In the genomic region with DNA sequence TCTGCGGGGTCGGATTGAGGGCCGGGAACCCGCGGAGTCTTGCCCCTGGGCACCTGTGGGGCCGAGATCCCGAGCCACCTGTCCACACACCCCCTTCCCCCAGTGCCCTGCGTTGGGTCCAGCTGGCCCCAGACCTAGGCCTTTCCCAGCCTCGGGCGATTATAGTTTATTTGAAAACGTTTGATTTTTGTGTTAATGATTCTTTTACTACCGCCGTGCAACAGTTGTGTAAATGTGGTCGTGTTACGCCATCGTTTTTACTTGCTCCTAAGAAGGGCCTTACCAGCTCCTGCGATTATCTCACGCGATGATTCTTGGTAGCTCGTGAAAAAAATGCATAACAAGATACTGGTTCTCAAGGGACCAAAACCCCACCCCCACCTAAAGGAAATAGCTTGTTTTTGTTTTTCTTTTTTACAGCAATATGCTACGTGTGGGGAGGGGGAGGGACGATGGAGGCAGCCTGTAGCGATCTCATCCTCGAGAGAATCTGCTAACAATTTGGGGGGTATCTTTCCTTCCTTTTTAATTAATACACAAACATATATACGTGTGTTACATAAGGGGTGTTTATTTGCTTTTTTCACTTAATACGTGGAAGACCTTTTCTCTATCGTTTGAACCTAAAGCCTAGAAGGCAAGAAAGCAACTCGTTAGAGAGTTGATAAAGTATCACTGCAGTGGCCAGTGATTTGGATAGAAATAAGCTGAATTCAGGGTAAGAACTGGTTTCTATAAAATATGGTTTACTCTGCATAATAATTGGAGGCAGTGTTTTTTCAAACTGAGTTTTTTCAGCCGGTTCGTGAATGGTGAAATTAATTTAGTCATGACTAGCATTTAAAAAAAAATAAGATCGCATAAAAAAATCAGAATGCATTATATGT, we compare ENCODE assay signal across 8 cellular contexts. TPM values are rescaled to one million over a fixed set of nuclear protein-coding genes. Genes with fewer than 3 reads are reported as not detected.
DNase-seq lines count a peak whose midpoint lies in the region; ATAC-seq and TF ChIP-seq lines count a peak whose summit lies in the region.

No MANE protein-coding gene starts in this region.

- BruUV-seq in HCT116 (replicated peaks; lab: Mats Ljungman, UMichigan), result TSS peak; percentile 62

- H3K27ac ChIP-seq in HCT116 (ENCODE audit: low read depth, low read length), result peak overlapping the region; percentile 54; the same call in 1 of the 2 replicates
- peak overlapping the region; percentile 95 for H3K27ac ChIP-seq in hepatocyte
- H3K27ac ChIP-seq in sigmoid colon, result peak overlapping the region; percentile 70 to 80 (median 79)

- intact Hi-C loops in activated naive CD4-positive, alpha-beta T cell treated with anti-CD3 and anti-CD28 coated beads for 36 hours (cut with micrococcal nuclease), result loop anchor here (2.0 to 10.0 kb wide), 4 partner anchors 117 to 489 kb away; partner anchors contain the start of genes ADAM23, EEF1B2, FASTKD2 and MDH1B
- intact Hi-C loops in HCT116 (cut with micrococcal nuclease), result no loop called here
- intact Hi-C loops in sigmoid colon (cut with DNase I), result no loop called here

- H3K4me2 ChIP-seq in HCT116 (ENCODE audit: low read length) (peak overlapping the region; percentile 69), hepatocyte (peak overlapping the region; percentile 80)

- H3K27me3 ChIP-seq in HCT116 (ENCODE audit: insufficient read depth, low read length) (no peaks in the 10 kb centered on the region), adipocyte (replicated peaks; ENCODE audit: control insufficient read depth, insufficient read depth, low read length) (peaks cover 31% of the 10 kb centered on the region), hepatocyte (peaks cover 66% of the 10 kb centered on the region), sigmoid colon (peaks cover 13 to 85% (median 40%) of the 10 kb centered on the region in 3 donors)

- peak; percentile 57 for ATAC-seq in HCT116

- H3K36me3 ChIP-seq in HCT116 (ENCODE audit: control insufficient read depth in 1 of 2, insufficient read depth in 2 of 2, low read length in 2 of 2) (no peaks in the 10 kb centered on the region), adipocyte (ENCODE audit: control insufficient read depth, insufficient read depth, low read length, severe bottlenecking) (no peaks in the 10 kb centered on the region), hepatocyte (replicated peaks; ENCODE audit: insufficient read depth, low read depth) (no peaks in the 10 kb centered on the region), sigmoid colon (no peaks in the 10 kb centered on the region)

- H3K9me2 ChIP-seq in HCT116 (ENCODE audit: insufficient read depth), result no peaks in the 10 kb centered on the region
- no peaks in the 10 kb centered on the region for H3K9me2 ChIP-seq in hepatocyte (replicated peaks; ENCODE audit: insufficient read depth)

- no peak for TF ChIP-seq EP300 in sigmoid colon (IDR thresholded peaks at IDR 0.05)

- H4K20me1 ChIP-seq in HCT116 (ENCODE audit: insufficient read depth) (no peaks in the 10 kb centered on the region), hepatocyte (ENCODE audit: insufficient read depth, poor library complexity, severe bottlenecking) (peaks cover 9% of the 10 kb centered on the region)

- H3K9ac ChIP-seq in HCT116 (ENCODE audit: low read length), result peak overlapping the region; percentile 62
- H3K9ac ChIP-seq in adipocyte (ENCODE audit: low read length), result peak overlapping the region; percentile 80

- H3K4me1 Mint-ChIP-seq in activated naive CD4-positive, alpha-beta T cell treated with anti-CD3 and anti-CD28 coated beads for 36 hours (ENCODE audit: low read depth), result peaks cover 11% of the 10 kb centered on the region

- H3K4me3 Mint-ChIP-seq in activated naive CD4-positive, alpha-beta T cell treated with anti-CD3 and anti-CD28 coated beads for 36 hours, result peak overlapping the region; percentile 82

- TF ChIP-seq CTCF in HCT116 (IDR thresholded peaks at IDR 0.05 in 2 of 3, conservative IDR thresholded peaks at IDR 0.05 in 1 of 3; ENCODE audit: borderline replicate concordance in 1 of 3, insufficient read depth in 1 of 3, low read depth in 2 of 3, low read length in 2 of 3), result no peak
- no peak for TF ChIP-seq CTCF in NB4 (IDR thresholded peaks at IDR 0.05; ENCODE audit: low read depth, low read length)
- no peak for TF ChIP-seq CTCF in hepatocyte (IDR thresholded peaks at IDR 0.05; ENCODE audit: poor library complexity)
- no peak for TF ChIP-seq CTCF in sigmoid colon (IDR thresholded peaks at IDR 0.05)

- POLR2A ChIA-PET in HCT116 (lab: Charles Lee), result interaction anchor here (0.6 kb wide), 1 partner anchor 94 kb away, joined by 3 read pairs; no protein-coding TSS in a partner anchor

- H3K9me3 Mint-ChIP-seq in activated naive CD4-positive, alpha-beta T cell treated with anti-CD3 and anti-CD28 coated beads for 36 hours, result no peaks in the 10 kb centered on the region

- H3K27me3 Mint-ChIP-seq in activated naive CD4-positive, alpha-beta T cell treated with anti-CD3 and anti-CD28 coated beads for 36 hours (ENCODE audit: low read depth), result peaks cover 36% of the 10 kb centered on the region

- peak overlapping the region; percentile 63 for H3K27ac Mint-ChIP-seq in activated naive CD4-positive, alpha-beta T cell treated with anti-CD3 and anti-CD28 coated beads for 36 hours

- H2AFZ ChIP-seq in HCT116 (ENCODE audit: low read depth, low read length, poor library complexity, severe bottlenecking), result no peak overlapping the region
- peak overlapping the region; percentile 95 for H2AFZ ChIP-seq in hepatocyte

- no peaks in the 10 kb centered on the region for H3K36me3 Mint-ChIP-seq in activated naive CD4-positive, alpha-beta T cell treated with anti-CD3 and anti-CD28 coated beads for 36 hours (ENCODE audit: low read depth)

- peak overlapping the region; percentile 60 to 63 for H3K4me3 ChIP-seq in HCT116 (replicated peaks in 1 of 2; ENCODE audit: low read depth in 1 of 2, low read length in 2 of 2)
- peak overlapping the region; percentile 62 for H3K4me3 ChIP-seq in NB4 (ENCODE audit: low read depth, low read length)
- H3K4me3 ChIP-seq in adipocyte (ENCODE audit: low read length), result peak overlapping the region; percentile 88
- H3K4me3 ChIP-seq in hepatocyte, result peak overlapping the region; percentile 25
- peak overlapping the region; percentile 57 to 76 (median 70) for H3K4me3 ChIP-seq in sigmoid colon

- DNase-seq in activated naive CD4-positive, alpha-beta T cell treated with anti-CD3 and anti-CD28 coated beads for 36 hours, result peak; percentile 21
- no peak for DNase-seq in activated naive CD4-positive, alpha-beta T cell treated with anti-CD3 and anti-CD28 coated beads, Interleukin-2, amount 50 U/mL, for 16 hours
- DNase-seq in HCT116 (ENCODE audit: low read depth, low spot score) (no peak), NB4 (ENCODE audit: low read depth) (peak; percentile 80), adipocyte (ENCODE audit: low read depth) (peak; percentile 60), hepatocyte (ENCODE audit: low spot score) (peak; percentile 46), sigmoid colon (no peak), NOMO-1 treated with DMSO at 0.1 percent for 48 hours (lab: John Stamatoyannopoulos, UW; ENCODE audit: unreplicated experiment) (no peak)

- peaks cover 12% of the 10 kb centered on the region; the same call in 1 of the 2 replicates for H3K79me2 ChIP-seq in HCT116 (ENCODE audit: insufficient read depth, low read length)
- peaks cover 29% of the 10 kb centered on the region for H3K79me2 ChIP-seq in hepatocyte

- peaks cover 0 to 3% of the 10 kb centered on the region in 2 experiments; a peak in 1 of 4 replicates for H3K4me1 ChIP-seq in HCT116 (ENCODE audit: control insufficient read depth in 1 of 2, insufficient read depth in 2 of 2, low read length in 2 of 2)
- H3K4me1 ChIP-seq in adipocyte (ENCODE audit: control insufficient read depth, insufficient read depth, low read length), result peaks cover 3% of the 10 kb centered on the region
- H3K4me1 ChIP-seq in hepatocyte (ENCODE audit: insufficient read depth), result no peaks in the 10 kb centered on the region
- H3K4me1 ChIP-seq in sigmoid colon, result peaks cover 0 to 27% (median 14%) of the 10 kb centered on the region in 4 donors

- CTCF ChIA-PET in activated naive CD4-positive, alpha-beta T cell treated with anti-CD3 and anti-CD28 coated beads for 36 hours (lab: Charles Lee), result no interaction called here
- CTCF ChIA-PET in HCT116 (lab: Charles Lee), result no interaction called here

- TF ChIP-seq POLR2A in HCT116 (IDR thresholded peaks at IDR 0.05; ENCODE audit: borderline replicate concordance, extremely low read depth, insufficient read depth, insufficient read length) (no peak), NB4 (IDR thresholded peaks at IDR 0.05; ENCODE audit: extremely low read depth, insufficient read length) (no peak), sigmoid colon (IDR thresholded peaks at IDR 0.05) (no peak)

- WGBS in hepatocyte (ENCODE audit: low lambda C conversion rate, missing lambda C conversion rate), result 2% methylated on average over 24 of the region's 31 CpGs
- 6% methylated on average over 31 of the region's 31 CpGs for WGBS in sigmoid colon, 2 donors

- TF ChIP-seq RAD21 in HCT116 (IDR thresholded peaks at IDR 0.05; ENCODE audit: low read depth), result no peak

- RAD21 ChIA-PET in HCT116 (lab: Charles Lee; ENCODE audit: low non-redundant PET in 1 of 2, low total read pairs in 2 of 2, uncharacterized antibody in 2 of 2, unreplicated experiment in 2 of 2), result no interaction called here

- H3K9me3 ChIP-seq in HCT116 (ENCODE audit: control insufficient read depth in 1 of 2, insufficient read depth in 1 of 2, low read depth in 1 of 2, low read length in 2 of 2) (no peaks in the 10 kb centered on the region), adipocyte (ENCODE audit: control insufficient read depth, low read length) (no peaks in the 10 kb centered on the region), hepatocyte (ENCODE audit: low read depth) (no peaks in the 10 kb centered on the region), sigmoid colon (no peaks in the 10 kb centered on the region)

TF ChIP-seq in HCT116, 20 proteins besides CTCF, POLR2A, EP300 and RAD21:
- TF ChIP-seq EZH2 (IDR thresholded peaks at IDR 0.05) (no peak), ZFX (IDR thresholded peaks at IDR 0.05) (peak; percentile 38; the same call in 1 of the 2 replicates)

RNA-seq across cellular contexts. Expression of gene ZDBF2, which starts 1.1 kb away (rescaled TPM):
- 1 to 10 TPM; 3.9 to 4.8 TPM for total RNA-seq in activated naive CD4-positive, alpha-beta T cell treated with anti-CD3 and anti-CD28 coated beads for 36 hours
- total RNA-seq in HCT116 (2021; ENCODE audit: unreplicated experiment) (9.2 TPM), hepatocyte (10.8 and 14.0 TPM in 2 replicates), sigmoid colon (10 to 100 TPM; 12.7 to 15.0 (median 14.0) TPM)
- polyA plus RNA-seq in HCT116 (2012), result 2.0 and 2.2 TPM in 2 replicates
- polyA plus RNA-seq in hepatocyte (2.3 and 3.4 TPM in 2 replicates), sigmoid colon (1 to 10 TPM in 2 of 3 donors, under 1 TPM in 1; 0.23 to 1.4 (median 1.2) TPM)

Comparison
In these comparisons a context has a peak if more than half of its experiments do, and no peak if none do; other contexts are left out.
1. DNase-seq: peak in activated naive CD4-positive, alpha-beta T cell treated with anti-CD3 and anti-CD28 coated beads for 36 hours (single experiment), NB4 (single experiment), adipocyte (single experiment) and hepatocyte (single experiment); none in activated naive CD4-positive, alpha-beta T cell treated with anti-CD3 and anti-CD28 coated beads, Interleukin-2, amount 50 U/mL, for 16 hours (single experiment), HCT116 (single experiment), sigmoid colon (single experiment) and NOMO-1 treated with DMSO at 0.1 percent for 48 hours (single experiment).
2. H3K4me3 ChIP-seq: peak in every context shown above with its lines; median percentile 88 in adipocyte; 70 in sigmoid colon; 62 in NB4; 62 in HCT116; 25 in hepatocyte.
3. Peak in every context shown above with its lines, with median percentiles within 50 percentile points of each other: H3K27ac ChIP-seq.